In genomic region chrX:119402588-119402987, GRCh38 we compare ENCODE assay signal across 18 cellular contexts. TPM values are rescaled to one million over a fixed set of nuclear protein-coding genes. Genes with fewer than 3 reads are reported as not detected.
"Had no signal": no experiment of that assay in that cellular context is flagged by ENCODE, and none has a peak within 500 bp of the region (broad histone marks: within the 10 kb centered on the region; RNA-seq: fewer than 3 reads in every experiment).

No MANE protein-coding gene starts in this region.

- H3K27me3 ChIP-seq: adrenal gland, right atrium auricular region, thyroid gland had no signal

- H3K4me1 ChIP-seq: adrenal gland, breast epithelium, right atrium auricular region, thyroid gland had no signal

- DNase-seq: activated CD4-positive, alpha-beta T cell treated with anti-CD3 and anti-CD28 coated beads for 36 hours; activated CD4-positive, alpha-beta T cell treated with anti-CD3 and anti-CD28 coated beads, Interleukin-2, amount 50 U/mL, for 48 hours; activated gamma-delta T cell; adrenal gland; kidney; left ventricle myocardium inferior; mammary epithelial cell; midbrain; occipital lobe; stimulated activated CD4-positive, alpha-beta T cell treated with anti-CD3 and anti-CD28 coated beads, Interleukin-12 subunit alpha, Interleukin-12 subunit beta, amount 100 ng/mL, for 4 hours; stimulated activated CD4-positive, alpha-beta T cell treated with anti-CD3 and anti-CD28 coated beads, Interleukin-1b, Interleukin-23, amount 100 ng/mL, for 48 hours; stimulated activated CD8-positive, alpha-beta memory T cell treated with anti-CD3 and anti-CD28 coated beads, Interleukin-4, amount 100 ng/mL, for 48 hours; stimulated activated naive CD4-positive, alpha-beta T cell; thyroid gland had no signal

- H3K36me3 ChIP-seq: adrenal gland, breast epithelium, left ventricle myocardium inferior, right atrium auricular region, thyroid gland had no signal

- H3K27ac ChIP-seq: adrenal gland, coronary artery, left ventricle myocardium inferior, right atrium auricular region, thyroid gland had no signal

- H3K4me3 ChIP-seq: adrenal gland, breast epithelium, coronary artery, left ventricle myocardium inferior, right atrium auricular region, thyroid gland had no signal

- H3K9me3 ChIP-seq: adrenal gland, breast epithelium, left ventricle myocardium inferior, right atrium auricular region, thyroid gland had no signal

RNA-seq across cellular contexts. Expression of gene SLC25A43, which starts 3.5 kb away (rescaled TPM):
- polyA plus RNA-seq: neural cell had no signal
